8 cellular contexts compared by ENCODE assay signal in genomic region chr12:121295123-121295745, GRCh38. TPM values are rescaled to one million over a fixed set of nuclear protein-coding genes. Genes with fewer than 3 reads are reported as not detected.
A peak's percentile ranks its signal among the peaks of the same experiment; 100 is the strongest.
DNase-seq lines count a peak whose midpoint lies in the region; ATAC-seq and TF ChIP-seq lines count a peak whose summit lies in the region.

No MANE protein-coding gene starts in this region.

- peak; percentile 7 for DNase-seq in ELR (ENCODE audit: low read depth)
- DNase-seq in MV-4-11 (lab: John Stamatoyannopoulos, UW), result peak; percentile 26
- DNase-seq in astrocyte of the cerebellum (ENCODE audit: low read depth), result no peak
- DNase-seq in lower leg skin (ENCODE audit: low spot score in 2 of 2), result peak in 1 of 2 donors; percentile 76
- DNase-seq in upper lobe of left lung, result peak in 1 of 2 donors; percentile 20
- DNase-seq in NCI-H2029 (lab: John Stamatoyannopoulos, UW), result no peak
- DNase-seq in AG20443 (ENCODE audit: low spot score), result no peak

- peak overlapping the region; percentile 87 to 97 (median 90) for H3K27ac ChIP-seq in upper lobe of left lung

- no peak for TF ChIP-seq EP300 in upper lobe of left lung (IDR thresholded peaks at IDR 0.05)

- TF ChIP-seq POLR2A in lower leg skin (IDR thresholded peaks at IDR 0.05) (no peak), upper lobe of left lung (IDR thresholded peaks at IDR 0.05) (no peak)

- peaks cover 0 to 12% (median 0%) of the 10 kb centered on the region in 4 donors for H3K36me3 ChIP-seq in upper lobe of left lung

- H3K9me3 ChIP-seq in upper lobe of left lung, result no peaks in the 10 kb centered on the region

- H3K27me3 ChIP-seq in upper lobe of left lung, result no peaks in the 10 kb centered on the region

- ATAC-seq in upper lobe of left lung (ENCODE audit: low FRiP score in 2 of 2) (no peak), HG03442 (IDR thresholded peaks at IDR 0.05; ENCODE audit: unreplicated experiment) (no peak)

- in situ Hi-C loops in astrocyte of the cerebellum (cut with HindIII; ENCODE audit: low sequenced_read_pairs), result no loop called here

- 35 to 38% methylated on average over 7 of the region's 7 CpGs for WGBS in lower leg skin, 2 donors
- WGBS in upper lobe of left lung, 2 donors, result 30 to 32% methylated on average over 5 to 7 of the region's 7 CpGs

- peaks cover 23 to 42% (median 26%) of the 10 kb centered on the region in 4 donors for H3K4me1 ChIP-seq in upper lobe of left lung

- H3K4me3 ChIP-seq in astrocyte of the cerebellum (ENCODE audit: low read depth, low read length), result peak overlapping the region; percentile 89
- H3K4me3 ChIP-seq in lower leg skin (ENCODE audit: low read depth, poor library complexity, severe bottlenecking), result peak overlapping the region; percentile 84
- H3K4me3 ChIP-seq in upper lobe of left lung, result peak overlapping the region; percentile 87 to 100 (median 94)

- intact Hi-C loops in lower leg skin (cut with DNase I; ENCODE audit: low total_unique reads), result no loop called here

- TF ChIP-seq CTCF in astrocyte of the cerebellum (IDR thresholded peaks at IDR 0.05; ENCODE audit: low read depth, low read length, missing control alignments) (no peak), lower leg skin (IDR thresholded peaks at IDR 0.05) (no peak), upper lobe of left lung (IDR thresholded peaks at IDR 0.05) (no peak)

RNA-seq across cellular contexts. Expression of gene CAMKK2, which starts 1.3 kb away (rescaled TPM):
- total RNA-seq in lower leg skin (10 to 100 TPM; 18.2 to 31.4 (median 21.5) TPM), upper lobe of left lung (10 to 100 TPM; 27.7 to 63.9 (median 41.7) TPM)

RNA-seq across cellular contexts. Expression of gene ANAPC5, which starts 57.0 kb away (rescaled TPM):
- total RNA-seq in lower leg skin (10 to 100 TPM; 73.7 to 97.4 (median 91.5) TPM), upper lobe of left lung (100 to 1,000 TPM in 2 of 6 donors, 10 to 100 TPM in 4; 68.1 to 172 (median 87.3) TPM)

Comparison
In these comparisons a context has a peak if more than half of its experiments do, and no peak if none do; other contexts are left out.
1. DNase-seq: peak in ELR (single experiment) and MV-4-11 (single experiment); none in astrocyte of the cerebellum (single experiment), NCI-H2029 (single experiment) and AG20443 (single experiment).
2. Peak in every context shown above with its lines, with median percentiles within 50 percentile points of each other: H3K4me3 ChIP-seq.